19 cellular contexts compared by ENCODE assay signal in genomic region chr5:33743089-33743488, GRCh38.
DNase-seq lines count a peak whose midpoint lies in the region; ATAC-seq and TF ChIP-seq lines count a peak whose summit lies in the region.
"Had no signal": no experiment of that assay in that cellular context is flagged by ENCODE, and none has a peak within 500 bp of the region (broad histone marks: within the 10 kb centered on the region; RNA-seq: fewer than 3 reads in every experiment).

No MANE protein-coding gene starts in this region.

- no peaks in the 10 kb centered on the region for H3K27me3 Mint-ChIP-seq in WTC11 (ENCODE audit: low read depth)
- H3K27me3 Mint-ChIP-seq in activated naive CD4-positive, alpha-beta T cell treated with anti-CD3 and anti-CD28 coated beads, Interleukin-2, amount 10 ng/mL, durations not matched to agents 7 days and 5 days = no peaks in the 10 kb centered on the region
- H3K27me3 Mint-ChIP-seq: B cell had no signal

- TF ChIP-seq CTCF in left ventricle myocardium inferior (IDR thresholded peaks at IDR 0.05; ENCODE audit: borderline replicate concordance) = no peak
- TF ChIP-seq CTCF in right atrium auricular region (IDR thresholded peaks at IDR 0.05) = no peak
- TF ChIP-seq CTCF in WTC11 (IDR thresholded peaks at IDR 0.05) = no peak

- peaks cover 33% of the 10 kb centered on the region for H3K79me1 ChIP-seq in mesenchymal stem cell (replicated peaks; ENCODE audit: low read length, poor library complexity, severe bottlenecking)

- H3K4me1 Mint-ChIP-seq in WTC11 = peaks cover 16% of the 10 kb centered on the region
- no peaks in the 10 kb centered on the region for H3K4me1 Mint-ChIP-seq in activated naive CD4-positive, alpha-beta T cell treated with anti-CD3 and anti-CD28 coated beads, Interleukin-2, amount 10 ng/mL, durations not matched to agents 7 days and 5 days

- no peak overlapping the region for H3K4me2 ChIP-seq in mesenchymal stem cell (ENCODE audit: low read length, poor library complexity, severe bottlenecking)
- H3K4me2 ChIP-seq: A549, PC-9 had no signal

- H3K14ac ChIP-seq in mesenchymal stem cell (ENCODE audit: low read length in 2 of 2) = no peak overlapping the region

- H3K9ac ChIP-seq in mesenchymal stem cell (ENCODE audit: low read length) = no peak overlapping the region

- H2BK15ac ChIP-seq in mesenchymal stem cell (ENCODE audit: low read depth, poor library complexity, severe bottlenecking) = no peak overlapping the region

- H3K27ac ChIP-seq in left ventricle myocardium inferior (replicated peaks) (peak overlapping the region; percentile 40), right atrium auricular region (no peak overlapping the region), mesenchymal stem cell (ENCODE audit: low read length, poor library complexity, severe bottlenecking) (peak overlapping the region; percentile 43)
- H3K27ac ChIP-seq: A549, PC-9 had no signal

- H4K8ac ChIP-seq in mesenchymal stem cell (ENCODE audit: low read length) = peak overlapping the region; percentile 30

- WGBS in mesenchymal stem cell = 33% methylated on average over 3 of the region's 3 CpGs

- H2BK120ac ChIP-seq in mesenchymal stem cell (ENCODE audit: low read depth, low read length) = no peak overlapping the region

- H3K4me3 ChIP-seq in left ventricle myocardium inferior (no peak overlapping the region), right atrium auricular region (no peak overlapping the region), mesenchymal stem cell (ENCODE audit: insufficient read depth in 1 of 2, low read depth in 1 of 2, low read length in 2 of 2) (no peak overlapping the region)
- H3K4me3 ChIP-seq: A549, PC-9 had no signal

- H3K18ac ChIP-seq in mesenchymal stem cell (ENCODE audit: low read depth in 1 of 2, low read length in 2 of 2) = peak overlapping the region; percentile 33 to 64

- POLR2A ChIA-PET in WTC11 (lab: Charles Lee) = no interaction called here

- peak overlapping the region; percentile 18 for H4K91ac ChIP-seq in mesenchymal stem cell (ENCODE audit: low read length)

- H3K9me3 Mint-ChIP-seq in WTC11 = no peaks in the 10 kb centered on the region
- no peaks in the 10 kb centered on the region for H3K9me3 Mint-ChIP-seq in activated naive CD4-positive, alpha-beta T cell treated with anti-CD3 and anti-CD28 coated beads, Interleukin-2, amount 10 ng/mL, durations not matched to agents 7 days and 5 days

- CTCF ChIA-PET in WTC11 (lab: Charles Lee) = no interaction called here
- CTCF ChIA-PET in activated naive CD4-positive, alpha-beta T cell treated with anti-CD3 and anti-CD28 coated beads, Interleukin-2, amount 10 ng/mL, durations not matched to agents 7 days and 5 days (lab: Charles Lee) = no interaction called here

- DNase-seq in left ventricle myocardium inferior = no peak
- no peak for DNase-seq in right atrium auricular region (ENCODE audit: low spot score)
- DNase-seq in WTC11 (ENCODE audit: low spot score) = no peak
- no peak for DNase-seq in mesenchymal stem cell
- DNase-seq in NCI-H2171 treated with DMSO at 0.1 percent for 48 hours (lab: John Stamatoyannopoulos, UW) = no peak
- DNase-seq in germinal center (ENCODE audit: low spot score) = no peak
- no peak for DNase-seq in activated naive CD4-positive, alpha-beta T cell treated with anti-CD3 and anti-CD28 coated beads, Interleukin-2, amount 10 ng/mL, durations not matched to agents 7 days and 5 days
- DNase-seq: DMS53, GF-D8, Karpas-422, MV-4-11, NCI-H1105 treated with DMSO at 0.1 percent for 48 hours, NCI-H2029 treated with DMSO at 0.1 percent for 48 hours, NCI-H69, PC-9, RPMI8226, SHP77 treated with DMSO at 0.1 percent for 48 hours had no signal

- H2AFZ ChIP-seq in mesenchymal stem cell (ENCODE audit: low read depth, low read length) = no peak overlapping the region
- H2AFZ ChIP-seq: PC-9 had no signal

- H3K27me3 ChIP-seq in left ventricle myocardium inferior (ENCODE audit: low read depth) (no peaks in the 10 kb centered on the region), right atrium auricular region (no peaks in the 10 kb centered on the region), mesenchymal stem cell (ENCODE audit: control insufficient read depth in 1 of 2, insufficient read depth in 1 of 2, low read length in 2 of 2) (no peaks in the 10 kb centered on the region)

- H3K36me3 Mint-ChIP-seq in WTC11 = no peaks in the 10 kb centered on the region
- no peaks in the 10 kb centered on the region for H3K36me3 Mint-ChIP-seq in activated naive CD4-positive, alpha-beta T cell treated with anti-CD3 and anti-CD28 coated beads, Interleukin-2, amount 10 ng/mL, durations not matched to agents 7 days and 5 days

- H3K9me3 ChIP-seq in left ventricle myocardium inferior (replicated peaks) = no peaks in the 10 kb centered on the region
- no peaks in the 10 kb centered on the region for H3K9me3 ChIP-seq in right atrium auricular region
- no peaks in the 10 kb centered on the region for H3K9me3 ChIP-seq in mesenchymal stem cell (ENCODE audit: control insufficient read depth, low read length)
- H3K9me3 ChIP-seq: A549 had no signal

- no peak overlapping the region for H3K4me3 Mint-ChIP-seq in WTC11
- no peak overlapping the region for H3K4me3 Mint-ChIP-seq in activated naive CD4-positive, alpha-beta T cell treated with anti-CD3 and anti-CD28 coated beads, Interleukin-2, amount 10 ng/mL, durations not matched to agents 7 days and 5 days
- H3K4me3 Mint-ChIP-seq: B cell had no signal

- H3K36me3 ChIP-seq in left ventricle myocardium inferior (no peaks in the 10 kb centered on the region), right atrium auricular region (no peaks in the 10 kb centered on the region), mesenchymal stem cell (ENCODE audit: control insufficient read depth in 1 of 2, insufficient read depth in 2 of 2, low read depth in 1 of 2, low read length in 2 of 2) (peaks cover 8 to 38% of the 10 kb centered on the region in 2 experiments)

- peak overlapping the region in 1 of 2 experiments; percentile 37 for H3K4ac ChIP-seq in mesenchymal stem cell (ENCODE audit: low read depth in 1 of 2, low read length in 2 of 2)

- ATAC-seq in WTC11 = no peak
- ATAC-seq: A549 had no signal

- peak overlapping the region in 1 of 2 experiments; percentile 31 for H2BK12ac ChIP-seq in mesenchymal stem cell (ENCODE audit: low read length in 2 of 2)

- H3K23ac ChIP-seq in mesenchymal stem cell (ENCODE audit: low read length in 2 of 2) = no peak overlapping the region

- H3K4me1 ChIP-seq in left ventricle myocardium inferior (no peaks in the 10 kb centered on the region), right atrium auricular region (no peaks in the 10 kb centered on the region), mesenchymal stem cell (ENCODE audit: control insufficient read depth, insufficient read depth, low read depth, low read length) (peaks cover 13% of the 10 kb centered on the region)
- H3K4me1 ChIP-seq: A549 had no signal

- peak overlapping the region; percentile 41 for H2AK5ac ChIP-seq in mesenchymal stem cell (ENCODE audit: low read length, severe bottlenecking)

- H2BK5ac ChIP-seq in mesenchymal stem cell (ENCODE audit: low read depth, low read length, poor library complexity, severe bottlenecking) = no peak overlapping the region

- peak overlapping the region; percentile 5; the same call in 1 of the 2 replicates for H3K27ac Mint-ChIP-seq in WTC11
- no peak overlapping the region for H3K27ac Mint-ChIP-seq in activated naive CD4-positive, alpha-beta T cell treated with anti-CD3 and anti-CD28 coated beads, Interleukin-2, amount 10 ng/mL, durations not matched to agents 7 days and 5 days
- H3K27ac Mint-ChIP-seq: B cell had no signal

- intact Hi-C loops in left ventricle myocardium inferior (cut with micrococcal nuclease) = no loop called here

TF ChIP-seq in WTC11, 78 proteins besides CTCF, POLR2A, EP300 and RAD21 (continues in another document):
- TF ChIP-seq NR2C2 (CRISPR knock-in tag; IDR thresholded peaks at IDR 0.05) (no peak), ZNF281 (CRISPR knock-in tag; IDR thresholded peaks at IDR 0.05) (no peak), KAT7 (CRISPR knock-in tag; IDR thresholded peaks at IDR 0.05; ENCODE audit: borderline replicate concordance) (no peak), ERG (CRISPR knock-in tag; IDR thresholded peaks at IDR 0.05) (no peak), FOXJ3 (CRISPR knock-in tag; IDR thresholded peaks at IDR 0.05; ENCODE audit: borderline replicate concordance) (no peak), ELF4 (CRISPR knock-in tag; IDR thresholded peaks at IDR 0.05; ENCODE audit: low read depth) (no peak), ESRRA (CRISPR knock-in tag; IDR thresholded peaks at IDR 0.05; ENCODE audit: borderline replicate concordance) (no peak), ZNF121 (CRISPR knock-in tag; IDR thresholded peaks at IDR 0.05) (no peak), SMAD3 (CRISPR knock-in tag; IDR thresholded peaks at IDR 0.05; ENCODE audit: borderline replicate concordance) (no peak), ZNF423 (CRISPR knock-in tag; IDR thresholded peaks at IDR 0.05) (no peak)

Comparison
In these comparisons a context has a peak if more than half of its experiments do, and no peak if none do; other contexts are left out.
1. H3K27ac ChIP-seq: peak in left ventricle myocardium inferior (single experiment) and mesenchymal stem cell (single experiment); none in right atrium auricular region (0 of 2).